In the genomic region with DNA sequence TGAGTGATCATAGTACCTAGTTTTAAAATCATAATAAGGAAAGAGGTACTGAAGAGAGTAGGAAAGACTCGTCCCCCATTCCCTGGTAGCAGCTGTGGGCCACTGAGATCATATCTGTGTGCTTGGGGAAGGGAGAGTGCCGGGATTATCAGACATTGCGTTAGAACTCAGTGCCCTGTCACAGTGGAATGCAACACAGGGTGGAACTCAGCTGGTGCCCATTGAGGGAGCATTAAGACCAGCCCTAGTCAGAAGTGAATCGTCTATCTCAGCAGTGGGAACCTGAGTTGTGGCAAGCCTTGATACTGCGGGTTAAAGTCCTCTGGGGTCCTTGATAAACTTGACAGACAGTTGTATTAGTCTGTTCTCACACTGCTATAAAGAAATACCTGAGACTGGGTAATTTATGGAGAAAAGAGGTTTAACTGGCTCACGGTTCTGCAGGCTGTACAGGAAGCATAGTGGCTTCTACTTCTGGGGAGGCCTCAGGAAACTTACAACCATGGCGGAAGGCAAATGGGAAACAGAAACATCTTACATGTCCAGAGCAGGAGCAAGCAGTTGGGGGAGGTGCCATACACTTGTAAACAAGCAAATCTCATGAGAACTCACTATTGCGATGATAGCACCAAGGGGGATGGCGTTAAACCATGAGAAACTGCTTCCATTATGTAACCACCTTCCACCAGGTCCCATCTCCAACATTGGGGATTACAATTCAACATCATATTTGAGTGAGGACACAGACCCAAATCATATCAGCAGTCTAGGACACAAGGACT, we compare ENCODE assay signal across 29 cellular contexts.
"Had no signal": no experiment of that assay in that cellular context is flagged by ENCODE, and none has a peak within 500 bp of the region (broad histone marks: within the 10 kb centered on the region; RNA-seq: fewer than 3 reads in every experiment).

No MANE protein-coding gene starts in this region.

- FAIRE-seq: bronchial epithelial cell, endothelial cell of umbilical vein, islet of Langerhans, pancreas had no signal

- H3K36me3 ChIP-seq: colonic mucosa, heart right ventricle, pancreas, thoracic aorta, uterus had no signal

- DNase-seq: activated CD4-positive, alpha-beta T cell treated with anti-CD3 and anti-CD28 coated beads for 48 hours; activated CD4-positive, alpha-beta T cell treated with anti-CD3 and anti-CD28 coated beads, Interleukin-2, amount 50 U/mL, for 48 hours; activated CD8-positive, alpha-beta memory T cell treated with anti-CD3 and anti-CD28 coated beads for 24 hours; activated effector memory CD4-positive, alpha-beta T cell treated with Interleukin-2 at 50 U/mL for 16 hours; activated naive CD4-positive, alpha-beta T cell treated with Interleukin-2 at 50 U/mL for 16 hours; anterior cingulate cortex; cerebellar nuclear complex; colonic mucosa; effector memory CD4-positive, alpha-beta T cell; foreskin fibroblast; heart right ventricle; midbrain; naive thymus-derived CD4-positive, alpha-beta T cell; nucleus accumbens; pancreas; psoas muscle; stimulated activated CD4-positive, alpha-beta T cell treated with anti-CD3 and anti-CD28 coated beads, Interleukin-2, amount 100 ng/mL, for 48 hours; stimulated activated naive CD8-positive, alpha-beta T cell treated with anti-CD3 and anti-CD28 coated beads, Interleukin-15, Interleukin-2, amounts not matched to agents 100 U/mL and 50 U/mL, for 24 hours; T-helper 1 cell; uterus had no signal

- H3K4me3 ChIP-seq: colonic mucosa, heart right ventricle, pancreas, psoas muscle, thoracic aorta, uterus had no signal

- H3K27ac ChIP-seq: colonic mucosa, heart right ventricle, pancreas, psoas muscle, thoracic aorta, uterus, VCaP had no signal

- H3K27me3 ChIP-seq: colonic mucosa, heart right ventricle, pancreas, uterus had no signal

- H3K27me3 Mint-ChIP-seq: activated naive CD8-positive, alpha-beta T cell; naive thymus-derived CD4-positive, alpha-beta T cell; type B pancreatic cell had no signal

- H3K36me3 Mint-ChIP-seq: type B pancreatic cell had no signal

- H3K4me3 Mint-ChIP-seq: activated naive CD8-positive, alpha-beta T cell; naive thymus-derived CD4-positive, alpha-beta T cell; T-helper 2 cell treated with Interferon-gamma antibody and Interleukin-4, amounts not matched to agents 5 μg/mL and 100 μg/mL, for 36 hours; type B pancreatic cell had no signal

- H3K4me1 ChIP-seq: colonic mucosa, pancreas, uterus had no signal

- ATAC-seq: activated CD4-positive, CD25-positive, alpha-beta regulatory T cell treated with anti-CD3 and anti-CD28 coated beads, Interleukin-2, amount 50 U/mL, for 24 hours; naive thymus-derived CD4-positive, alpha-beta T cell; pancreas; stimulated activated naive CD8-positive, alpha-beta T cell treated with anti-CD3 and anti-CD28 coated beads, Interleukin-15, Interleukin-2, amounts not matched to agents 100 U/mL and 50 U/mL, for 24 hours had no signal

- H3K9me3 ChIP-seq: colonic mucosa, pancreas, psoas muscle, thoracic aorta, uterus had no signal

- H3K27ac Mint-ChIP-seq: activated naive CD8-positive, alpha-beta T cell; naive thymus-derived CD4-positive, alpha-beta T cell; T-helper 2 cell treated with Interferon-gamma antibody and Interleukin-4, amounts not matched to agents 5 μg/mL and 100 μg/mL, for 36 hours; type B pancreatic cell had no signal
